11 cellular contexts compared by ENCODE assay signal in the genomic region with DNA sequence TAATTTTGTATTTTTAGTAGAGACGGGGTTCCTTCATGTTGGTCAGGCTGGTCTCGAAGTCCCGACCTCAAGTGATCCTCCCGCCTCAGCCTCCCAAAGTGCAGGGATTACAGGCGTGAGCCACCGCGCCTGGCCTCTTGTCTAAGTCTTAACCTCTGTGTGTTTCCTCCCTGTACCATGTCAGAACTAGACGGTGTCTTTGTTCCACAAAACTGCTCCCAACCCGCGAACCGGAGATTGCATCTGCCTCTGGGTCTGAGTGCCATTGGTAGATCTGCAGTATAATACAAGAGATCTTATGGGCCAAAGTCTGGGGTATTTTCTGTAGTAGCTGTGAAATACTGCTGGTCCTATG. TPM values are rescaled to one million over a fixed set of nuclear protein-coding genes. Genes with fewer than 3 reads are reported as not detected.
DNase-seq lines count a peak whose midpoint lies in the region; ATAC-seq, FAIRE-seq and TF ChIP-seq lines count a peak whose summit lies in the region.
"Had no signal": no experiment of that assay in that cellular context is flagged by ENCODE, and none has a peak within 500 bp of the region (broad histone marks: within the 10 kb centered on the region; RNA-seq: fewer than 3 reads in every experiment).

No MANE protein-coding gene starts in this region.

- peaks cover 5% of the 10 kb centered on the region; the same call in 2 of the 3 replicates for H3K4me1 ChIP-seq in A549
- H3K4me1 ChIP-seq in lower lobe of right lung: peaks cover 12% of the 10 kb centered on the region

- intact Hi-C loops in activated B cell treated with CpG ODN at 0.5 μM for 24 hours (cut with micrococcal nuclease): loop anchor here (5.0 to 10.0 kb wide), 2 partner anchors 191 to 1788 kb away; a partner anchor contains a TSS
- intact Hi-C loops in lower lobe of right lung (cut with DNase I): no loop called here

- DNase-seq in A549 (ENCODE audit: low read depth in 1 of 2, low spot score in 1 of 2) (no peak), ELF-1 (ENCODE audit: low read depth, low spot score) (peak; percentile 16), activated B cell treated with CpG ODN at 0.5 μM for 24 hours (no peak), lower lobe of right lung (no peak), foreskin melanocyte (no peak), anterior cingulate cortex (lab: John Stamatoyannopoulos, UW) (no peak), COLO668 (lab: John Stamatoyannopoulos, UW; ENCODE audit: unreplicated experiment) (no peak)
- DNase-seq: cortex of kidney, NCI-H1694 treated with DMSO at 0.1 percent for 48 hours had no signal

- ATAC-seq in A549 (no peak), activated B cell treated with CpG ODN at 0.5 μM for 24 hours (ENCODE audit: low read depth) (no peak), lower lobe of right lung (no peak), HG03175 (IDR thresholded peaks at IDR 0.05; ENCODE audit: unreplicated experiment) (no peak)

- peak overlapping the region; percentile 63 for H3K4me2 ChIP-seq in A549

- H3K36me3 ChIP-seq in lower lobe of right lung: peaks cover 6% of the 10 kb centered on the region

- TF ChIP-seq CTCF in A549 (IDR thresholded peaks at IDR 0.05) (no peak), activated B cell treated with CpG ODN at 0.5 μM for 24 hours (IDR thresholded peaks at IDR 0.05) (no peak), lower lobe of right lung (IDR thresholded peaks at IDR 0.05) (no peak)

- peak overlapping the region; percentile 96 for H3K4me3 Mint-ChIP-seq in activated B cell treated with CpG ODN at 0.5 μM for 24 hours

- 92% methylated on average over 11 of the region's 11 CpGs for WGBS in A549 (ENCODE audit: missing lambda C conversion rate)

- TF ChIP-seq POLR2A in A549 (IDR thresholded peaks at IDR 0.05; ENCODE audit: low read length): no peak

- H3K9me3 Mint-ChIP-seq in activated B cell treated with CpG ODN at 0.5 μM for 24 hours: no peaks in the 10 kb centered on the region

- no peak for FAIRE-seq in A549 (lab: Jason Lieb, UNC)

- no peak for TF ChIP-seq EP300 in A549 (IDR thresholded peaks at IDR 0.05)

- POLR2A ChIA-PET in A549 (lab: Yijun Ruan, JAX) (interaction anchor here (3.5 kb wide), 1 partner anchor 9 kb away, joined by 30 read pairs; a partner anchor contains a TSS), activated B cell treated with CpG ODN at 0.5 μM for 24 hours (lab: Charles Lee) (interaction anchor here (0.8 to 5.1 kb wide), 2 partner anchors 9 to 247 kb away, joined by 7 to 51 read pairs; a partner anchor contains a TSS)

- H3K27ac ChIP-seq in A549 (peak overlapping the region; percentile 94 to 98), lower lobe of right lung (no peak overlapping the region)

- no peaks in the 10 kb centered on the region for H3K27me3 Mint-ChIP-seq in activated B cell treated with CpG ODN at 0.5 μM for 24 hours

- CTCF ChIA-PET in A549 (lab: Yijun Ruan, JAX) (no interaction called here), activated B cell treated with CpG ODN at 0.5 μM for 24 hours (lab: Charles Lee) (no interaction called here)

- no peaks in the 10 kb centered on the region for H3K27me3 ChIP-seq in lower lobe of right lung (ENCODE audit: low read depth)
- H3K27me3 ChIP-seq: tibial nerve had no signal

- H3K27ac Mint-ChIP-seq in activated B cell treated with CpG ODN at 0.5 μM for 24 hours: peak overlapping the region; percentile 91

- peaks cover 15% of the 10 kb centered on the region for H3K36me3 Mint-ChIP-seq in activated B cell treated with CpG ODN at 0.5 μM for 24 hours (ENCODE audit: low read depth)

- H3K4me1 Mint-ChIP-seq in activated B cell treated with CpG ODN at 0.5 μM for 24 hours: peaks cover 25% of the 10 kb centered on the region

- peak overlapping the region; percentile 93; the same call in 2 of the 3 replicates for H3K4me3 ChIP-seq in A549
- peak overlapping the region; percentile 80 for H3K4me3 ChIP-seq in lower lobe of right lung

- no peak for TF ChIP-seq RAD21 in A549 (conservative IDR thresholded peaks at IDR 0.05 in 1 of 2, IDR thresholded peaks at IDR 0.05 in 1 of 2)

- no peaks in the 10 kb centered on the region for H3K9me3 ChIP-seq in A549
- H3K9me3 ChIP-seq in lower lobe of right lung: no peaks in the 10 kb centered on the region
- H3K9me3 ChIP-seq: tibial nerve had no signal

TF ChIP-seq in A549, 52 proteins besides CTCF, POLR2A, EP300 and RAD21 (continues in another document):
- TF ChIP-seq KDM5A (IDR thresholded peaks at IDR 0.05) (no peak), SREBF2 (IDR thresholded peaks at IDR 0.05) (no peak), TFCP2L1 (CRISPR knock-in tag; IDR thresholded peaks at IDR 0.05) (no peak), JUNB (IDR thresholded peaks at IDR 0.05) (no peak), FOSB (CRISPR knock-in tag; IDR thresholded peaks at IDR 0.05) (no peak), HEYL (CRISPR knock-in tag; IDR thresholded peaks at IDR 0.05) (no peak), TP53 (CRISPR knock-in tag; IDR thresholded peaks at IDR 0.05) (no peak), ZNF302 (CRISPR knock-in tag; IDR thresholded peaks at IDR 0.05) (no peak), EHMT2 (IDR thresholded peaks at IDR 0.05; ENCODE audit: low read depth) (no peak), KDM1A (IDR thresholded peaks at IDR 0.05; ENCODE audit: low read depth) (no peak), HOXA7 (CRISPR knock-in tag; IDR thresholded peaks at IDR 0.05) (no peak), FOXS1 (CRISPR knock-in tag; IDR thresholded peaks at IDR 0.05) (no peak)
- TF ChIP-seq, protein P1, sequence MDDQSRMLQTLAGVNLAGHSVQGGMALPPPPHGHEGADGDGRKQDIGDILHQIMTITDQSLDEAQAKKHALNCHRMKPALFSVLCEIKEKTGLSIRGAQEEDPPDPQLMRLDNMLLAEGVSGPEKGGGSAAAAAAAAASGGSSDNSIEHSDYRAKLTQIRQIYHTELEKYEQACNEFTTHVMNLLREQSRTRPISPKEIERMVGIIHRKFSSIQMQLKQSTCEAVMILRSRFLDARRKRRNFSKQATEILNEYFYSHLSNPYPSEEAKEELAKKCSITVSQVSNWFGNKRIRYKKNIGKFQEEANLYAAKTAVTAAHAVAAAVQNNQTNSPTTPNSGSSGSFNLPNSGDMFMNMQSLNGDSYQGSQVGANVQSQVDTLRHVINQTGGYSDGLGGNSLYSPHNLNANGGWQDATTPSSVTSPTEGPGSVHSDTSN (IDR thresholded peaks at IDR 0.05): no peak
- TF ChIP-seq, protein P2, sequence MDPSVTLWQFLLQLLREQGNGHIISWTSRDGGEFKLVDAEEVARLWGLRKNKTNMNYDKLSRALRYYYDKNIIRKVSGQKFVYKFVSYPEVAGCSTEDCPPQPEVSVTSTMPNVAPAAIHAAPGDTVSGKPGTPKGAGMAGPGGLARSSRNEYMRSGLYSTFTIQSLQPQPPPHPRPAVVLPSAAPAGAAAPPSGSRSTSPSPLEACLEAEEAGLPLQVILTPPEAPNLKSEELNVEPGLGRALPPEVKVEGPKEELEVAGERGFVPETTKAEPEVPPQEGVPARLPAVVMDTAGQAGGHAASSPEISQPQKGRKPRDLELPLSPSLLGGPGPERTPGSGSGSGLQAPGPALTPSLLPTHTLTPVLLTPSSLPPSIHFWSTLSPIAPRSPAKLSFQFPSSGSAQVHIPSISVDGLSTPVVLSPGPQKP (IDR thresholded peaks at IDR 0.05; ENCODE audit: low read depth, low read length): no peak
- TF ChIP-seq, protein P3, sequence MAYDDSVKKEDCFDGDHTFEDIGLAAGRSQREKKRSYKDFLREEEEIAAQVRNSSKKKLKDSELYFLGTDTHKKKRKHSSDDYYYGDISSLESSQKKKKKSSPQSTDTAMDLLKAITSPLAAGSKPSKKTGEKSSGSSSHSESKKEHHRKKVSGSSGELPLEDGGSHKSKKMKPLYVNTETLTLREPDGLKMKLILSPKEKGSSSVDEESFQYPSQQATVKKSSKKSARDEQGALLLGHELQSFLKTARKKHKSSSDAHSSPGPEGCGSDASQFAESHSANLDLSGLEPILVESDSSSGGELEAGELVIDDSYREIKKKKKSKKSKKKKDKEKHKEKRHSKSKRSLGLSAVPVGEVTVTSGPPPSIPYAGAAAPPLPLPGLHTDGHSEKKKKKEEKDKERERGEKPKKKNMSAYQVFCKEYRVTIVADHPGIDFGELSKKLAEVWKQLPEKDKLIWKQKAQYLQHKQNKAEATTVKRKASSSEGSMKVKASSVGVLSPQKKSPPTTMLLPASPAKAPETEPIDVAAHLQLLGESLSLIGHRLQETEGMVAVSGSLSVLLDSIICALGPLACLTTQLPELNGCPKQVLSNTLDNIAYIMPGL (CRISPR knock-in tag; IDR thresholded peaks at IDR 0.05; ENCODE audit: borderline replicate concordance): no peak
- TF ChIP-seq, protein P4, sequence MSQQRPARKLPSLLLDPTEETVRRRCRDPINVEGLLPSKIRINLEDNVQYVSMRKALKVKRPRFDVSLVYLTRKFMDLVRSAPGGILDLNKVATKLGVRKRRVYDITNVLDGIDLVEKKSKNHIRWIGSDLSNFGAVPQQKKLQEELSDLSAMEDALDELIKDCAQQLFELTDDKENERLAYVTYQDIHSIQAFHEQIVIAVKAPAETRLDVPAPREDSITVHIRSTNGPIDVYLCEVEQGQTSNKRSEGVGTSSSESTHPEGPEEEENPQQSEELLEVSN (IDR thresholded peaks at IDR 0.05; ENCODE audit: borderline replicate concordance, low read depth): no peak

RNA-seq across cellular contexts. Expression of a gene that starts 1.3 kb away (rescaled TPM):
- 21.5 and 28.1 TPM in 2 replicates for polyA plus RNA-seq in A549 (2011; rRNA removed)
- polyA plus RNA-seq in A549 (2012; cell fraction: cytosol; rRNA removed): 11.4 and 12.8 TPM in 2 replicates
- polyA plus RNA-seq in A549 (2012; cell fraction: nucleus; rRNA removed): 4.8 and 9.3 TPM in 2 replicates
- 23.4 to 27.8 TPM (median 23.5 TPM) in 3 replicates for polyA plus RNA-seq in A549 (2017; fragmentation: RNase III; extraction: RNeasy Plus Mini Kit Qiagen cat#74134 plus additional on column Dnase treatment)
- polyA minus RNA-seq in A549 (2011; rRNA and poly(A)+ RNA removed): 8.8 and 9.9 TPM in 2 replicates
- total RNA-seq in activated B cell treated with CpG ODN at 0.5 μM for 24 hours: 16.5 and 17.0 TPM in 2 replicates
- 14.1 TPM for total RNA-seq in lower lobe of right lung

RNA-seq across cellular contexts. Expression of a gene that starts 8.6 kb away (rescaled TPM):
- 17.9 and 25.9 TPM in 2 replicates for polyA plus RNA-seq in A549 (2011; rRNA removed)
- 4.8 and 5.0 TPM in 2 replicates for polyA plus RNA-seq in A549 (2012; cell fraction: cytosol; rRNA removed)
- 2.6 and 5.2 TPM in 2 replicates for polyA plus RNA-seq in A549 (2012; cell fraction: nucleus; rRNA removed)
- 15.1 to 16.1 TPM (median 15.9 TPM) in 3 replicates for polyA plus RNA-seq in A549 (2017; fragmentation: RNase III; extraction: RNeasy Plus Mini Kit Qiagen cat#74134 plus additional on column Dnase treatment)
- polyA minus RNA-seq in A549 (2011; rRNA and poly(A)+ RNA removed): 9.3 and 10.0 TPM in 2 replicates
- 22.5 and 23.9 TPM in 2 replicates for total RNA-seq in activated B cell treated with CpG ODN at 0.5 μM for 24 hours
- 15.7 TPM for total RNA-seq in lower lobe of right lung

RNA-seq across cellular contexts. Expression of a gene that starts 48.8 kb away (rescaled TPM):
- polyA plus RNA-seq in A549 (2011; rRNA removed) (5.1 and 6.3 TPM in 2 replicates), A549 (2017; fragmentation: RNase III; extraction: RNeasy Plus Mini Kit Qiagen cat#74134 plus additional on column Dnase treatment) (8.2 to 8.5 TPM (median 8.2 TPM) in 3 replicates)
- 4.5 and 6.9 TPM in 2 replicates for polyA plus RNA-seq in A549 (2012; cell fraction: cytosol; rRNA removed)
- polyA plus RNA-seq in A549 (2012; cell fraction: nucleus; rRNA removed): 13.3 and 14.8 TPM in 2 replicates
- 18.5 and 21.4 TPM in 2 replicates for polyA minus RNA-seq in A549 (2011; rRNA and poly(A)+ RNA removed)
- total RNA-seq in activated B cell treated with CpG ODN at 0.5 μM for 24 hours (70.9 and 73.9 TPM in 2 replicates), lower lobe of right lung (40.7 TPM)
